ENCODE assay signal across 9 cellular contexts in the genomic region with DNA sequence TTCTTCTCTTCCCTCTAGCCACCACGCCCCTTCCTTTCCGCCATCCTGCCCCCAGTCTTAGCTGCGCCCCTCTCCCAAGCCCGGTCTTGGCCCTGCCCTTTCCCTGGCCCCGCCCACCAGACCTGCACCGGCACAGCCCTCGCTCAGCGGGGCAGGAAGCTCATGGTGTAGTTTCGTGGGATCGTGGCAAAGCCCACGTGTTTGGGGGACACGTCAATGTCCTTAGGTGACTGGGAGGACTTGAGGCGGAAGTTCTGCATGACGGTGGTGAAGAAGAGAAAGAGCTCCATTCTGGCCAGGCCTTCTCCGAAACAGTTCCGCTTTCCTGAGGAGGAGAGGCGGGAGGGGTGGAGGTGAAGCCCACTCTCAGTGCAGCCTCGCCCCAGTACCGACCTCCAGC. TPM values are rescaled to one million over a fixed set of nuclear protein-coding genes. Genes with fewer than 3 reads are reported as not detected.
DNase-seq lines count a peak whose midpoint lies in the region; TF ChIP-seq lines count a peak whose summit lies in the region.
"Not testable (repeated sequence)": the region's sequence is repeated elsewhere in the genome, so short reads cannot be mapped to it uniquely, and the experiment has no call there.
"Had no signal": no experiment of that assay in that cellular context is flagged by ENCODE, and none has a peak within 500 bp of the region (broad histone marks: within the 10 kb centered on the region; RNA-seq: fewer than 3 reads in every experiment).

No MANE protein-coding gene starts in this region.

- 14% methylated on average over 15 of the region's 19 CpGs for WGBS in hepatocyte (ENCODE audit: low lambda C conversion rate, missing lambda C conversion rate)

- H3K9ac ChIP-seq in HUES6 (ENCODE audit: low read length); parathyroid adenoma: not testable (repeated sequence)

- H3K4me1 Mint-ChIP-seq in activated naive CD8-positive, alpha-beta T cell treated with anti-CD3 and anti-CD28 coated beads for 36 hours: peaks cover 16% of the 10 kb centered on the region

- H3K36me3 ChIP-seq in HUES6 (ENCODE audit: control insufficient read depth, insufficient read depth, low read length); hepatocyte (replicated peaks; ENCODE audit: insufficient read depth, low read depth); parathyroid adenoma (ENCODE audit: control insufficient read depth, insufficient read depth, low read length): not testable (repeated sequence)

- not testable (repeated sequence) for H3K36me3 Mint-ChIP-seq in activated naive CD8-positive, alpha-beta T cell treated with anti-CD3 and anti-CD28 coated beads for 36 hours

- peak overlapping the region; percentile 68 for H3K4me2 ChIP-seq in hepatocyte
- not testable (repeated sequence) for H3K4me2 ChIP-seq in parathyroid adenoma (ENCODE audit: low read length)

- H3K9me3 Mint-ChIP-seq in activated naive CD8-positive, alpha-beta T cell treated with anti-CD3 and anti-CD28 coated beads for 36 hours: not testable (repeated sequence)

- not testable (repeated sequence) for H3K4me1 ChIP-seq in HUES6 (ENCODE audit: control insufficient read depth, insufficient read depth, low read length); hepatocyte (ENCODE audit: insufficient read depth); parathyroid adenoma

- DNase-seq in T-helper 9 cell (peak; percentile 72), hepatocyte (ENCODE audit: low spot score) (peak; percentile 27)
- peak; percentile 62 for DNase-seq in activated CD8-positive, alpha-beta memory T cell treated with anti-CD3 and anti-CD28 coated beads, Interleukin-2, amount 50 U/mL, for 1 hour (ENCODE audit: extremely low read depth)
- DNase-seq in activated naive CD8-positive, alpha-beta T cell treated with anti-CD3 and anti-CD28 coated beads for 36 hours: peak; percentile 66
- DNase-seq in stimulated activated CD8-positive, alpha-beta memory T cell treated with anti-CD3 and anti-CD28 coated beads, Interleukin-15, amount 100 ng/mL, for 4 hours (ENCODE audit: low read depth in 2 of 2): peak; percentile 64 to 71

- H3K9me3 ChIP-seq in HUES6 (ENCODE audit: control insufficient read depth, insufficient read depth, low read depth, low read length); hepatocyte (ENCODE audit: low read depth); parathyroid adenoma (ENCODE audit: control insufficient read depth, low read length): not testable (repeated sequence)

- peaks cover 38% of the 10 kb centered on the region for H3K27me3 ChIP-seq in HUES6 (ENCODE audit: control insufficient read depth, insufficient read depth, low read length)
- H3K27me3 ChIP-seq in hepatocyte; parathyroid adenoma (ENCODE audit: control insufficient read depth, insufficient read depth, low read length): not testable (repeated sequence)

- peak overlapping the region; percentile 46 for H3K4me3 Mint-ChIP-seq in activated naive CD8-positive, alpha-beta T cell treated with anti-CD3 and anti-CD28 coated beads for 36 hours

- H3K27ac Mint-ChIP-seq in activated naive CD8-positive, alpha-beta T cell treated with anti-CD3 and anti-CD28 coated beads for 36 hours: peak overlapping the region; percentile 61

- peak overlapping the region; percentile 53 for H3K4me3 ChIP-seq in HUES6 (ENCODE audit: low read depth, low read length)
- not testable (repeated sequence) for H3K4me3 ChIP-seq in hepatocyte; parathyroid adenoma (ENCODE audit: low read depth, low read length)

- H2AFZ ChIP-seq in hepatocyte: peak overlapping the region; percentile 68
- H2AFZ ChIP-seq in parathyroid adenoma: peak overlapping the region; percentile 62

- TF ChIP-seq CTCF in hepatocyte (IDR thresholded peaks at IDR 0.05; ENCODE audit: poor library complexity); parathyroid adenoma (IDR thresholded peaks at IDR 0.05): not testable (repeated sequence)

- not testable (repeated sequence) for H3K27ac ChIP-seq in HUES6 (ENCODE audit: low read depth, low read length); hepatocyte; parathyroid adenoma

- peaks cover 19% of the 10 kb centered on the region for H3K27me3 Mint-ChIP-seq in activated naive CD8-positive, alpha-beta T cell treated with anti-CD3 and anti-CD28 coated beads for 36 hours

- not testable (repeated sequence) for H4K20me1 ChIP-seq in hepatocyte (ENCODE audit: insufficient read depth, poor library complexity, severe bottlenecking)

- H3K9me2 ChIP-seq in hepatocyte (replicated peaks; ENCODE audit: insufficient read depth): not testable (repeated sequence)

- H3K79me2 ChIP-seq in hepatocyte, parathyroid adenoma: not testable (repeated sequence)

RNA-seq across cellular contexts. Expression of gene CYP2A6, which starts 6.6 kb away (rescaled TPM):
- under 1 TPM in 1 of 2 experiments, not detected in 1; 0.27 TPM for total RNA-seq in activated naive CD8-positive, alpha-beta T cell treated with anti-CD3 and anti-CD28 coated beads for 36 hours
- total RNA-seq in hepatocyte: 1.1 and 1.4 TPM in 2 replicates
- 0.50 and 1.7 TPM in 2 replicates for polyA plus RNA-seq in hepatocyte
- total RNA-seq: HT1080, SJSA1 had no signal

RNA-seq across cellular contexts. Expression of gene CYP2A7, which starts 38.4 kb away (rescaled TPM):
- not detected for total RNA-seq in activated naive CD8-positive, alpha-beta T cell treated with anti-CD3 and anti-CD28 coated beads for 36 hours
- not detected in 2 replicates for total RNA-seq in hepatocyte
- not detected in 2 replicates for polyA plus RNA-seq in hepatocyte
- total RNA-seq: HT1080, SJSA1 had no signal

RNA-seq across cellular contexts. Expression of gene EGLN2, which starts 44.7 kb away (rescaled TPM):
- 100 to 1,000 TPM in 1 of 2 experiments, 10 to 100 TPM in 1; 97.2 to 100 TPM for total RNA-seq in activated naive CD8-positive, alpha-beta T cell treated with anti-CD3 and anti-CD28 coated beads for 36 hours
- total RNA-seq in hepatocyte: 84.4 and 88.4 TPM in 2 replicates
- 119 and 121 TPM in 2 replicates for polyA plus RNA-seq in hepatocyte
